In the genomic region with DNA sequence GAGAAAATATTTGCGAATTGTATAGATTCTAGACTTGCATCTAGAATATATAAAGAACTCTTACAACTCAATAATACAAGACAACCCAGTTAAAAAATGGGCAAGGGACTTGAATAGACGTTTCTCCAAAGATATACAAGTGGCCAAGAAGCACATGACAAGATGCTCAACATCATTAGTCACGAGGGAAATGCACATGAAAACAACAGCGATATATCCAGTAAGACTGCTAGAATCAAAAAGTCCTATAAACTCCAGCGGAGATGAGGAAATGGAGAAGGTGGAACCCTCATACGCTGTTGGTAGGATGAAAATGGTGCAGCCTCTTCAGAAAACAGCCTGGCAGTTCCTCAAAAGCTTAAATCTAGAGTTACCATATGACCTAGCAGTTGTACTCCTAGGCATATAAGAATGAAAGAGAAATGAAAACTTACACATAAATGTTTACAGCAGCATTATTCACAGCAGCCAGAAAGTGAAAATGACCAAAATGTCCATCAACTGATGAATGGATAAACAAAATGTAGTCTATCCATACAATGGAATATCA, we compare ENCODE assay signal across 1 cellular context.
TF ChIP-seq lines count a peak whose summit lies in the region.

No MANE protein-coding gene starts in this region.

TF ChIP-seq in IMR-90, 13 proteins besides CTCF, POLR2A, EP300 and RAD21:
- TF ChIP-seq MAFK (IDR thresholded peaks at IDR 0.05; ENCODE audit: low read depth, low read length) (no peak), RFX5 (IDR thresholded peaks at IDR 0.05; ENCODE audit: low read depth, low read length) (no peak), NFE2L2 (IDR thresholded peaks at IDR 0.05; ENCODE audit: low read depth, low read length) (no peak), MXI1 (IDR thresholded peaks at IDR 0.05; ENCODE audit: borderline replicate concordance, low read depth, low read length) (no peak)
TF ChIP-seq in IMR-90: peak in this region for 0.
